1 cellular context compared by ENCODE assay signal in the genomic region with DNA sequence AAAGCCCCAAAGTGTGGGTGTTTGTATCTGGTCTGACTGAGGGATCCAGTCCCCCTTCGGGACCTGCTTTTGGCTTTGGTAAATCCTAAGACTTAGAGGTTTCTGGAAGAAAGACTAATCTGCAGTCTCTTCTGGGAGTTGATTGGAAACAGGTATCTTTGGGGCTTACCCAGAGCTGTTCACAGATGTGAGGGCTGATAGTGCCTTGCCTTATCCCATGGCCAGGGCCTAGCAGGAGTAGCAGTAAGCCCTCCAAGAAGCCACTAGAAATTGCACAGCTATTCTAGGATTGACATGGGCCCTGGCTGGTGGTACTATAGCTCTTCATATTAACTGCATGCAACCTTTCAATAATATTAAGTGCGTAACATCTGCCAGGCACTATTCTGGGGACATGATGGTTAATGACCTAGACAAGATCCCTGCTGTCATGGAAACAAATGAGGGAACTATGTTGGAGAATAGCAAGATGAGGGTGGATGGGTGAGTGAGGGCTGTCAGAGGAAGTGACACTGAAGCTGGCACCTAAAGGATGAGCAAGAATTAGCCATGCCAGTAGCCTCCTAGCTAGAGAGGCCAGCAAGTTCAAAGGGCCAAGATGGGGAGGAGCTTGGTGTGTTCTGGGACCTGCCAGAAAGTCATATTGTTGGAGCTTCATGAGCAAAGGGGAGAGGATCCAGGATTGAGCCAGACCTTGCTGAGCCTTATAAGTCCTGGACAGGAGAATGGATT.
TF ChIP-seq lines count a peak whose summit lies in the region.

No MANE protein-coding gene starts in this region.

TF ChIP-seq in HepG2, 621 proteins besides CTCF, POLR2A, EP300 and RAD21 (continued from another document):
- TF ChIP-seq, protein P1, sequence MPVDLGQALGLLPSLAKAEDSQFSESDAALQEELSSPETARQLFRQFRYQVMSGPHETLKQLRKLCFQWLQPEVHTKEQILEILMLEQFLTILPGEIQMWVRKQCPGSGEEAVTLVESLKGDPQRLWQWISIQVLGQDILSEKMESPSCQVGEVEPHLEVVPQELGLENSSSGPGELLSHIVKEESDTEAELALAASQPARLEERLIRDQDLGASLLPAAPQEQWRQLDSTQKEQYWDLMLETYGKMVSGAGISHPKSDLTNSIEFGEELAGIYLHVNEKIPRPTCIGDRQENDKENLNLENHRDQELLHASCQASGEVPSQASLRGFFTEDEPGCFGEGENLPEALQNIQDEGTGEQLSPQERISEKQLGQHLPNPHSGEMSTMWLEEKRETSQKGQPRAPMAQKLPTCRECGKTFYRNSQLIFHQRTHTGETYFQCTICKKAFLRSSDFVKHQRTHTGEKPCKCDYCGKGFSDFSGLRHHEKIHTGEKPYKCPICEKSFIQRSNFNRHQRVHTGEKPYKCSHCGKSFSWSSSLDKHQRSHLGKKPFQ (CRISPR knock-in tag; IDR thresholded peaks at IDR 0.05; ENCODE audit: insufficient replicate concordance): no peak
- TF ChIP-seq, protein P2, sequence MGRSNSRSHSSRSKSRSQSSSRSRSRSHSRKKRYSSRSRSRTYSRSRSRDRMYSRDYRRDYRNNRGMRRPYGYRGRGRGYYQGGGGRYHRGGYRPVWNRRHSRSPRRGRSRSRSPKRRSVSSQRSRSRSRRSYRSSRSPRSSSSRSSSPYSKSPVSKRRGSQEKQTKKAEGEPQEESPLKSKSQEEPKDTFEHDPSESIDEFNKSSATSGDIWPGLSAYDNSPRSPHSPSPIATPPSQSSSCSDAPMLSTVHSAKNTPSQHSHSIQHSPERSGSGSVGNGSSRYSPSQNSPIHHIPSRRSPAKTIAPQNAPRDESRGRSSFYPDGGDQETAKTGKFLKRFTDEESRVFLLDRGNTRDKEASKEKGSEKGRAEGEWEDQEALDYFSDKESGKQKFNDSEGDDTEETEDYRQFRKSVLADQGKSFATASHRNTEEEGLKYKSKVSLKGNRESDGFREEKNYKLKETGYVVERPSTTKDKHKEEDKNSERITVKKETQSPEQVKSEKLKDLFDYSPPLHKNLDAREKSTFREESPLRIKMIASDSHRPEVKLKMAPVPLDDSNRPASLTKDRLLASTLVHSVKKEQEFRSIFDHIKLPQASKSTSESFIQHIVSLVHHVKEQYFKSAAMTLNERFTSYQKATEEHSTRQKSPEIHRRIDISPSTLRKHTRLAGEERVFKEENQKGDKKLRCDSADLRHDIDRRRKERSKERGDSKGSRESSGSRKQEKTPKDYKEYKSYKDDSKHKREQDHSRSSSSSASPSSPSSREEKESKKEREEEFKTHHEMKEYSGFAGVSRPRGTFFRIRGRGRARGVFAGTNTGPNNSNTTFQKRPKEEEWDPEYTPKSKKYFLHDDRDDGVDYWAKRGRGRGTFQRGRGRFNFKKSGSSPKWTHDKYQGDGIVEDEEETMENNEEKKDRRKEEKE (IDR thresholded peaks at IDR 0.05): no peak
- no peak for TF ChIP-seq YEATS2 (CRISPR knock-in tag; IDR thresholded peaks at IDR 0.05; ENCODE audit: borderline replicate concordance)
- no peak for TF ChIP-seq CHCHD3 (CRISPR knock-in tag; IDR thresholded peaks at IDR 0.05)
- no peak for TF ChIP-seq PAF1 (CRISPR knock-in tag; IDR thresholded peaks at IDR 0.05)
- TF ChIP-seq ZNF350 (CRISPR knock-in tag; IDR thresholded peaks at IDR 0.05; ENCODE audit: borderline replicate concordance, low read depth): no peak
- no peak for TF ChIP-seq ZNF30 (CRISPR knock-in tag; IDR thresholded peaks at IDR 0.05)
- TF ChIP-seq NR2F1 (CRISPR knock-in tag; IDR thresholded peaks at IDR 0.05): no peak
- TF ChIP-seq, protein P3, sequence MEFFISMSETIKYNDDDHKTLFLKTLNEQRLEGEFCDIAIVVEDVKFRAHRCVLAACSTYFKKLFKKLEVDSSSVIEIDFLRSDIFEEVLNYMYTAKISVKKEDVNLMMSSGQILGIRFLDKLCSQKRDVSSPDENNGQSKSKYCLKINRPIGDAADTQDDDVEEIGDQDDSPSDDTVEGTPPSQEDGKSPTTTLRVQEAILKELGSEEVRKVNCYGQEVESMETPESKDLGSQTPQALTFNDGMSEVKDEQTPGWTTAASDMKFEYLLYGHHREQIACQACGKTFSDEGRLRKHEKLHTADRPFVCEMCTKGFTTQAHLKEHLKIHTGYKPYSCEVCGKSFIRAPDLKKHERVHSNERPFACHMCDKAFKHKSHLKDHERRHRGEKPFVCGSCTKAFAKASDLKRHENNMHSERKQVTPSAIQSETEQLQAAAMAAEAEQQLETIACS (CRISPR knock-in tag; IDR thresholded peaks at IDR 0.05): no peak
